Comparison of ENCODE assay signal across 8 cellular contexts in the genomic region with DNA sequence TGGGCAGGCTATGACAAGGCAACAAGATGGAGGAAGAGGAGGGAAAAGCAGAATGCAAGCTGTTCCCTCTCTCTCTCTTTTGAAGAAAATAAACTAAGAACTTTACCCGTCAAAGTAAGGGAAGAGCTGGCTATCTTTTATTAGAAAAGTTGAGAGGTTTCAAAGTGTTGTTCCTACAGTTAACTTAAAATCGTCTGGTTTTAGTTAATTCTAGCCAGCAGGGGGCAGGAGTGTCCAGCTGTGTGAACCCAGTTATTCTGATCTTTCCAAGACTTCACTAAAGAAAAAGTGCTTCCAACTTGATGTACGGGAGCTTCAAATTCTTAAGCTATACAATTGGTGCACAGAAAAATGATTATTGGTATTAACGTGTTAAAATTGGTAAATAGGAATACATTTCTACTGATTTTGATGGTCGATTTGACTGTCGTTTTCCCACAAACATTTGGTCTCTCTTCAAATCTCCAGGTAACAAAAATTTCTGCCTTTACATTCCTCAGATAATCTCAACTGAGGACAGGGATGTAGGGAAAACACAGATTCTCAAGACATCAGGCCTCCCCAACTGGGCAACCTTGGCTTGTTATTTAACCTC. TPM values are rescaled to one million over a fixed set of nuclear protein-coding genes. Genes with fewer than 3 reads are reported as not detected.
DNase-seq lines count a peak whose midpoint lies in the region; ATAC-seq, FAIRE-seq and TF ChIP-seq lines count a peak whose summit lies in the region.

No MANE protein-coding gene starts in this region.

- no peak for FAIRE-seq in HepG2 (lab: Jason Lieb, UNC)

- no peaks in the 10 kb centered on the region; a peak in 1 of 5 replicates for H3K27me3 ChIP-seq in HepG2 (ENCODE audit: control insufficient read depth in 1 of 2, insufficient read depth in 2 of 2, low read length in 2 of 2)

- DNase-seq in SKM-1 treated with dmso at 0.1 percent for 144 hours (lab: John Stamatoyannopoulos, UW; ENCODE audit: unreplicated experiment) (peak; percentile 4), SKM-1 (lab: John Stamatoyannopoulos, UW; ENCODE audit: unreplicated experiment) (no peak), LHCN-M2 (ENCODE audit: low read depth) (peak; percentile 39), T-helper 1 cell (peak; percentile 10 to 49 (median 27)), cerebellar cortex (ENCODE audit: low spot score) (peak; percentile 72), HepG2 (ENCODE audit: low spot score) (peak; percentile 17), T1000 (lab: John Stamatoyannopoulos, UW) (no peak)
- DNase-seq in stimulated activated CD8-positive, alpha-beta memory T cell treated with anti-CD3 and anti-CD28 coated beads, Interleukin-15, amount 100 ng/mL, for 1 hour (ENCODE audit: low read depth): peak; percentile 30

- TF ChIP-seq EP300 in HepG2 (IDR thresholded peaks at IDR 0.05; ENCODE audit: low read depth in 2 of 2, low read length in 2 of 2) (no peak), HepG2 (CRISPR knock-in tag; IDR thresholded peaks at IDR 0.05; ENCODE audit: borderline replicate concordance) (no peak)

- no peak overlapping the region for H3K4me2 ChIP-seq in HepG2 (ENCODE audit: low read depth, low read length)

- no TSS peak for BruUV-seq in HepG2 (replicated peaks; lab: Mats Ljungman, UMichigan)

- no peak overlapping the region for H3K9ac ChIP-seq in HepG2 (ENCODE audit: insufficient read depth, low read depth, low read length)

- ATAC-seq in HepG2: no peak

- no peak; the same call in 1 of the 2 replicates for TF ChIP-seq RAD21 in HepG2 (CRISPR knock-in tag; IDR thresholded peaks at IDR 0.05)

- 4% methylated on average over 6 of the region's 6 CpGs for WGBS in HepG2 (ENCODE audit: low lambda C conversion rate)

- intact Hi-C loops in HepG2 (cut with micrococcal nuclease; ENCODE audit: unreplicated experiment): loop anchor here (2.0 to 10.0 kb wide), 4 partner anchors 29 to 631 kb away; partner anchors contain the start of gene MON2

- H3K9me3 ChIP-seq in HepG2 (ENCODE audit: low read length): peaks cover 13% of the 10 kb centered on the region; the same call in 1 of the 2 replicates

- no peak for TF ChIP-seq POLR2A in HepG2 (IDR thresholded peaks at IDR 0.05; ENCODE audit: insufficient read depth in 1 of 2, low read depth in 2 of 2, low read length in 2 of 2)

- no peak overlapping the region for H3K27ac ChIP-seq in HepG2 (ENCODE audit: extremely low read length, insufficient read depth, low read length)

- peaks cover 15% of the 10 kb centered on the region for H3K4me1 ChIP-seq in HepG2 (ENCODE audit: insufficient read depth, low read length)

- H3K36me3 ChIP-seq in HepG2 (replicated peaks in 1 of 2; ENCODE audit: control insufficient read depth in 1 of 2, insufficient read depth in 2 of 2, low read length in 2 of 2): no peaks in the 10 kb centered on the region

- H3K4me3 ChIP-seq in HepG2 (replicated peaks in 1 of 3; ENCODE audit: insufficient read depth in 1 of 3, low read depth in 2 of 3, low read length in 3 of 3): no peak overlapping the region

- in situ Hi-C loops in HepG2 (cut with HindIII; ENCODE audit: extremely low pct_ligation_motif_present, low pct_unique_long_range_greater_than_20kb): loop anchor here (10.0 kb wide), 1 partner anchor 357 kb away; no protein-coding TSS in a partner anchor

- CTCF ChIA-PET in HepG2 (lab: Yijun Ruan, JAX; ENCODE audit: low intra/inter-chr PET ratio, low total read pairs): interaction anchor here (1.9 kb wide), 1 partner anchor 356 kb away, joined by 10 read pairs; no protein-coding TSS in a partner anchor

- POLR2A ChIA-PET in HepG2 (lab: Yijun Ruan, JAX): no interaction called here

- peak; percentile 69 for TF ChIP-seq CTCF in HepG2 (CRISPR knock-in tag; IDR thresholded peaks at IDR 0.05)

- no peak overlapping the region for H2AFZ ChIP-seq in HepG2 (ENCODE audit: low read length)

- H3K79me2 ChIP-seq in HepG2 (ENCODE audit: insufficient read depth, low read length): no peaks in the 10 kb centered on the region

- no peaks in the 10 kb centered on the region for H4K20me1 ChIP-seq in HepG2 (ENCODE audit: insufficient read depth, low read length)

TF ChIP-seq in HepG2, 621 proteins besides CTCF, POLR2A, EP300 and RAD21:
- peak; percentile 45; the same call in 1 of the 2 replicates for TF ChIP-seq SMC3 (IDR thresholded peaks at IDR 0.05; ENCODE audit: low read length)
- no peak for TF ChIP-seq RFX1 (IDR thresholded peaks at IDR 0.05)
- TF ChIP-seq RARG (CRISPR knock-in tag; IDR thresholded peaks at IDR 0.05; ENCODE audit: low read depth): no peak
- TF ChIP-seq STAG1 (CRISPR knock-in tag; IDR thresholded peaks at IDR 0.05): peak; percentile 63
- TF ChIP-seq, protein P1, sequence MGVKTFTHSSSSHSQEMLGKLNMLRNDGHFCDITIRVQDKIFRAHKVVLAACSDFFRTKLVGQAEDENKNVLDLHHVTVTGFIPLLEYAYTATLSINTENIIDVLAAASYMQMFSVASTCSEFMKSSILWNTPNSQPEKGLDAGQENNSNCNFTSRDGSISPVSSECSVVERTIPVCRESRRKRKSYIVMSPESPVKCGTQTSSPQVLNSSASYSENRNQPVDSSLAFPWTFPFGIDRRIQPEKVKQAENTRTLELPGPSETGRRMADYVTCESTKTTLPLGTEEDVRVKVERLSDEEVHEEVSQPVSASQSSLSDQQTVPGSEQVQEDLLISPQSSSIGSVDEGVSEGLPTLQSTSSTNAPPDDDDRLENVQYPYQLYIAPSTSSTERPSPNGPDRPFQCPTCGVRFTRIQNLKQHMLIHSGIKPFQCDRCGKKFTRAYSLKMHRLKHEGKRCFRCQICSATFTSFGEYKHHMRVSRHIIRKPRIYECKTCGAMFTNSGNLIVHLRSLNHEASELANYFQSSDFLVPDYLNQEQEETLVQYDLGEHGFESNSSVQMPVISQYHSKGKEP (CRISPR knock-in tag; IDR thresholded peaks at IDR 0.05): no peak
- TF ChIP-seq ZNF282 (IDR thresholded peaks at IDR 0.05; ENCODE audit: partially characterized antibody): no peak

RNA-seq across cellular contexts. Expression of gene MON2, which starts 28.4 kb away (rescaled TPM):
- total RNA-seq in LHCN-M2 (2014; rRNA removed) (16.8 and 22.7 TPM in 2 replicates), HepG2 (2016; rRNA removed; fragmentation: Illumina TruSeq; extraction: Trizol) (24.8 and 34.0 TPM in 2 replicates)
- polyA plus RNA-seq in LHCN-M2 (2012): 7.8 TPM
- total RNA-seq in HepG2 (2016; cell fraction: cytosol; rRNA removed; fragmentation: Illumina TruSeq; extraction: Trizol; ENCODE audit: low read depth): 3.0 and 4.5 TPM in 2 replicates
- 24.5 and 34.0 TPM in 2 replicates for total RNA-seq in HepG2 (2016; cell fraction: insoluble cytoplasmic fraction; rRNA removed; fragmentation: Illumina TruSeq; extraction: Trizol)
- 5.0 and 5.5 TPM in 2 replicates for total RNA-seq in HepG2 (2016; cell fraction: membrane; rRNA removed; fragmentation: Illumina TruSeq; extraction: Trizol)
- 54.8 and 57.7 TPM in 2 replicates for total RNA-seq in HepG2 (2016; cell fraction: nucleus; rRNA removed; fragmentation: Illumina TruSeq; extraction: Trizol)
- 8.7 and 10.5 TPM in 2 replicates for polyA plus RNA-seq in HepG2 (2011; rRNA removed)
- 2.0 and 4.2 TPM in 2 replicates for polyA plus RNA-seq in HepG2 (2011; cell fraction: cytosol; rRNA removed)
- polyA plus RNA-seq in HepG2 (2011; cell fraction: nucleus; rRNA removed): 18.1 and 25.5 TPM in 2 replicates
- polyA plus RNA-seq in HepG2 (2012): 11.7 and 15.4 TPM in 2 replicates
- 0.35 and 0.85 TPM in 2 replicates for polyA plus RNA-seq in HepG2 (2016; cell fraction: cytosol; fragmentation: Illumina TruSeq; extraction: Trizol; ENCODE audit: low read depth)
- polyA plus RNA-seq in HepG2 (2016; cell fraction: insoluble cytoplasmic fraction; fragmentation: Illumina TruSeq; extraction: Trizol; ENCODE audit: low read depth): 18.1 and 20.8 TPM in 2 replicates
- polyA plus RNA-seq in HepG2 (2016; cell fraction: membrane; fragmentation: Illumina TruSeq; extraction: Trizol; ENCODE audit: low read depth): 0.91 and 1.5 TPM in 2 replicates
- polyA plus RNA-seq in HepG2 (2016; cell fraction: nucleus; fragmentation: Illumina TruSeq; extraction: Trizol; ENCODE audit: insufficient read depth, low read depth): 61.9 and 62.6 TPM in 2 replicates
- 13.6 and 14.8 TPM in 2 replicates for polyA minus RNA-seq in HepG2 (2011; rRNA and poly(A)+ RNA removed; ENCODE audit: low replicate concordance)
- 9.7 and 12.8 TPM in 2 replicates for polyA minus RNA-seq in HepG2 (2011; cell fraction: cytosol; rRNA and poly(A)+ RNA removed)
- 98.0 and 102 TPM in 2 replicates for polyA minus RNA-seq in HepG2 (2011; cell fraction: nucleus; rRNA and poly(A)+ RNA removed)

Comparison
In these comparisons a context has a peak if more than half of its experiments do, and no peak if none do; other contexts are left out.
1. DNase-seq: peak in SKM-1 treated with dmso at 0.1 percent for 144 hours (single experiment), LHCN-M2 (single experiment), T-helper 1 cell (5 of 5), cerebellar cortex (single experiment), HepG2 (single experiment) and stimulated activated CD8-positive, alpha-beta memory T cell treated with anti-CD3 and anti-CD28 coated beads, Interleukin-15, amount 100 ng/mL, for 1 hour (single experiment); none in SKM-1 (single experiment) and T1000 (single experiment).